ENCODE assay signal across 1 cellular context in the genomic region with DNA sequence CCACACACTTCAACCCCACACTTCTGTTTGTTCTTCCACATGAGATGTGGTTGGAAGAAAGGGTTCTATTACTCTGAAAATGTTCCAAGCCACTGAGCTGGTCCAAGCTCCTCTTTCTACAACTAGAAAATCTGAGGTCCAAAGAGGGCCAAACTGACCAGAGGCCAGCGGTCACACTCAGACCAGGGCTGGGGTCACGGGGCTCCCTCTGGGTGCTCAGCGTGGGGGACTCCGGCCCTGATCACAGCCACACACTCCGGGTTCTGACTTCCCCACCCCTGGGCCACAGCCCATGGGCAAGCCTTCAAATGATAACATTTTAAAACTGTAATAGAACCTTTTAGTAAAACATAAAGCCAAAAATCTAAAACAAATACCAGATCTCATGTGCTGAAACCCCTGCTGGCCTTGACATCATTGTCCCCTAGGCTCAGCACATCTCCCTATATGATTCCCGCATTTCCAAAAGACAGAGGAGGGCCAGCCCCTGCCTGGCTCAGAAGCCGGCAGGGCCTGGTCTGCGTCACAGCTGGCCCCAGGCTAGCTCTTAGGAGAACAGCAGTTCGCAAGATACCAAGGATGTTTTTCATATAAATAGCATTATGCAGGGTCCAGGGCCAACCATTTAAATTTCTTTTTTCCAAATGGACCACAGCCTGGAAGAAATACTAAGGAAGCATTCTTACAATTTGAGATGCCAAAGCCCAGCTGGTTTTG.
TF ChIP-seq lines count a peak whose summit lies in the region.

No MANE protein-coding gene starts in this region.

TF ChIP-seq in H1, 55 proteins besides CTCF, POLR2A, EP300 and RAD21:
- TF ChIP-seq GABPA (IDR thresholded peaks at IDR 0.05; ENCODE audit: borderline replicate concordance, insufficient read depth, low read length) (no peak), JUND (IDR thresholded peaks at IDR 0.05; ENCODE audit: low read length) (no peak), CBX8 (IDR thresholded peaks at IDR 0.05; ENCODE audit: borderline replicate concordance, low read depth, low read length) (no peak), TAF1 (IDR thresholded peaks at IDR 0.05; ENCODE audit: low read depth, low read length) (no peak), TCF12 (IDR thresholded peaks at IDR 0.05; ENCODE audit: low read depth, low read length) (no peak), BRCA1 (IDR thresholded peaks at IDR 0.05; ENCODE audit: low read depth, low read length) (no peak), KDM4A (IDR thresholded peaks at IDR 0.05; ENCODE audit: low read depth, low read length, severe bottlenecking) (no peak), TEAD4 (IDR thresholded peaks at IDR 0.05; ENCODE audit: low read depth, low read length) (no peak)
- TF ChIP-seq, protein P1, sequence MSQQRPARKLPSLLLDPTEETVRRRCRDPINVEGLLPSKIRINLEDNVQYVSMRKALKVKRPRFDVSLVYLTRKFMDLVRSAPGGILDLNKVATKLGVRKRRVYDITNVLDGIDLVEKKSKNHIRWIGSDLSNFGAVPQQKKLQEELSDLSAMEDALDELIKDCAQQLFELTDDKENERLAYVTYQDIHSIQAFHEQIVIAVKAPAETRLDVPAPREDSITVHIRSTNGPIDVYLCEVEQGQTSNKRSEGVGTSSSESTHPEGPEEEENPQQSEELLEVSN (IDR thresholded peaks at IDR 0.05): no peak
